Comparison of ENCODE assay signal across 8 cellular contexts in the genomic region with DNA sequence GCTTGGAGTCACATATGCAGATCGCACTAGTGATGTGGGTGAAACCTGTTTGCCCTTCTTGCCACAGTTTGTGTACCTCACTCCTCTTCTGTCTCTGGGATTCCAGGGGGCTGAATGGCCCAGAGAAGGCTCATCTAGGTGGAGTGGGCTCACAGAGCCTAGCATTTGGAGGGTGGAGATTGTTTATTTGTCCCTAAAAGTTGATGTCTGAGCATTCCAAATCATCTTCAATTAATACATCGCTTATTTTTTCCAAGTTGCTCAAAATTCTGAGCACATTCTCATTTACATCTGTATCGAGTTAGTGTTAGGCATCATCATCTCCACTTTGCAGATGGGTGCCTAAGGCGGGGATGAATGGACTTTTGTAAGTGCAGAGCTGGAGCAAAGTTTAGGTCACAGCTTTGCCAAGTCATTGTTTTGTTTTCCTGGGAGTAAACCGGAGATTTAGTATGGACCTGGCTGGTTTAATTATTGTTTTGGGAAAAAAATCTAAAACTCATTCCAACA. TPM values are rescaled to one million over a fixed set of nuclear protein-coding genes. Genes with fewer than 3 reads are reported as not detected.
A peak's percentile ranks its signal among the peaks of the same experiment; 100 is the strongest.
DNase-seq lines count a peak whose midpoint lies in the region; ATAC-seq, FAIRE-seq and TF ChIP-seq lines count a peak whose summit lies in the region.
"Had no signal": no experiment of that assay in that cellular context is flagged by ENCODE, and none has a peak within 500 bp of the region (broad histone marks: within the 10 kb centered on the region; RNA-seq: fewer than 3 reads in every experiment).

No MANE protein-coding gene starts in this region.

- H3K36me3 ChIP-seq in keratinocyte (ENCODE audit: control insufficient read depth in 2 of 2, extremely low read depth in 1 of 2, insufficient read depth in 2 of 2, low read length in 2 of 2), result no peaks in the 10 kb centered on the region
- no peaks in the 10 kb centered on the region for H3K36me3 ChIP-seq in stomach

- H3K9me3 ChIP-seq in keratinocyte (ENCODE audit: control insufficient read depth, low read depth, low read length) (no peaks in the 10 kb centered on the region), stomach (no peaks in the 10 kb centered on the region)

- H3K27me3 Mint-ChIP-seq in HFFc6 (ENCODE audit: insufficient read depth), result no peaks in the 10 kb centered on the region; the same call in 1 of the 2 replicates
- H3K27me3 Mint-ChIP-seq in activated naive CD8-positive, alpha-beta T cell treated with anti-CD3 and anti-CD28 coated beads, Interleukin-2, amount 50 U/mL, for 24 hours, result no peaks in the 10 kb centered on the region

- H3K4me2 ChIP-seq in keratinocyte (ENCODE audit: control insufficient read depth, extremely low read depth, insufficient read depth, low read depth, low read length), result peak overlapping the region; percentile 79

- TF ChIP-seq POLR2A in stomach (IDR thresholded peaks at IDR 0.05), result no peak

- dilution Hi-C loops in keratinocyte (cut with MboI; ENCODE audit: extremely low pct_ligation_motif_present, low sequenced_read_pairs), result no loop called here

- H3K27me3 ChIP-seq in keratinocyte (ENCODE audit: control insufficient read depth, extremely low read depth, insufficient read depth, low read length) (no peaks in the 10 kb centered on the region), stomach (no peaks in the 10 kb centered on the region)

- peak overlapping the region in 2 of 3 experiments; percentile 36 to 51 for H3K4me3 ChIP-seq in keratinocyte (ENCODE audit: control insufficient read depth in 2 of 3, extremely low read depth in 1 of 3, insufficient read depth in 2 of 3, low read depth in 1 of 3, low read length in 3 of 3)
- H3K4me3 ChIP-seq in stomach, result peak overlapping the region; percentile 60 to 72 (median 68)

- H4K20me1 ChIP-seq in keratinocyte (ENCODE audit: control insufficient read depth, extremely low read depth, insufficient read depth, low read length), result no peaks in the 10 kb centered on the region

- ATAC-seq in activated naive CD8-positive, alpha-beta T cell treated with anti-CD3 and anti-CD28 coated beads, Interleukin-2, amount 50 U/mL, for 24 hours, result no peak

- FAIRE-seq in keratinocyte (lab: Jason Lieb, UNC), result no peak
- no peak for FAIRE-seq in D721Med (lab: Jason Lieb, UNC)

- peak overlapping the region; percentile 99 for H3K27ac Mint-ChIP-seq in HFFc6
- H3K27ac Mint-ChIP-seq in activated naive CD8-positive, alpha-beta T cell treated with anti-CD3 and anti-CD28 coated beads, Interleukin-2, amount 50 U/mL, for 24 hours, result peak overlapping the region; percentile 2

- H3K27ac ChIP-seq in keratinocyte (ENCODE audit: control insufficient read depth, insufficient read depth, low read length) (no peak overlapping the region), stomach (peak overlapping the region in 4 of 5 donors; percentile 89 to 97 (median 94))

- H3K4me1 ChIP-seq in keratinocyte (ENCODE audit: control insufficient read depth, extremely low read depth, insufficient read depth, low read length), result peaks cover 23% of the 10 kb centered on the region
- peaks cover 35 to 80% (median 65%) of the 10 kb centered on the region in 4 donors for H3K4me1 ChIP-seq in stomach

- 28 to 32% (median 32%) methylated on average over 5 of the region's 5 CpGs for WGBS in stomach, 5 donors

- peaks cover 69% of the 10 kb centered on the region for H3K4me1 Mint-ChIP-seq in HFFc6 (ENCODE audit: low read depth)
- H3K4me1 Mint-ChIP-seq in activated naive CD8-positive, alpha-beta T cell treated with anti-CD3 and anti-CD28 coated beads, Interleukin-2, amount 50 U/mL, for 24 hours, result peaks cover 41% of the 10 kb centered on the region

- TF ChIP-seq EP300 in stomach (IDR thresholded peaks at IDR 0.05), result no peak

- DNase-seq in HFFc6, result peak; percentile 46
- no peak for DNase-seq in activated naive CD8-positive, alpha-beta T cell treated with anti-CD3 and anti-CD28 coated beads, Interleukin-2, amount 50 U/mL, for 24 hours
- DNase-seq in keratinocyte (ENCODE audit: low read depth, low spot score), result no peak
- no peak for DNase-seq in stomach
- DNase-seq in stimulated activated CD4-positive, alpha-beta T cell treated with anti-CD3 and anti-CD28 coated beads, Interleukin-12 subunit alpha, Interleukin-12 subunit beta, amount 100 ng/mL, for 4 hours, result no peak
- DNase-seq in D721Med (ENCODE audit: insufficient read length, low spot score), result no peak
- DNase-seq in RPMI8226, result no peak

- H2AFZ ChIP-seq in keratinocyte (ENCODE audit: control insufficient read depth, low read length), result no peak overlapping the region

- H3K79me2 ChIP-seq in keratinocyte (ENCODE audit: control insufficient read depth, insufficient read depth, low read length), result peaks cover 61% of the 10 kb centered on the region

- H3K9ac ChIP-seq in keratinocyte (ENCODE audit: control insufficient read depth, extremely low read depth, insufficient read depth, low read length), result no peak overlapping the region

- TF ChIP-seq CTCF in HFFc6 (IDR thresholded peaks at IDR 0.05) (no peak), keratinocyte (optimal IDR thresholded peaks at IDR 0.05 in 1 of 3, IDR thresholded peaks at IDR 0.05 in 1 of 3, conservative IDR thresholded peaks at IDR 0.05 in 1 of 3; ENCODE audit: extremely low read depth in 1 of 3, insufficient read depth in 2 of 3, low read length in 3 of 3) (no peak), stomach (IDR thresholded peaks at IDR 0.05) (no peak), D721Med (IDR thresholded peaks at IDR 0.05; ENCODE audit: insufficient read depth, missing control alignments) (no peak)

- H3K9me3 Mint-ChIP-seq in HFFc6, result no peaks in the 10 kb centered on the region
- H3K9me3 Mint-ChIP-seq in activated naive CD8-positive, alpha-beta T cell treated with anti-CD3 and anti-CD28 coated beads, Interleukin-2, amount 50 U/mL, for 24 hours, result no peaks in the 10 kb centered on the region

- intact Hi-C loops in stomach (cut with DNase I; ENCODE audit: low total_unique reads), result loop anchor here (10.0 kb wide), 1 partner anchor 122 kb away; no protein-coding TSS in a partner anchor

- H3K4me3 Mint-ChIP-seq in HFFc6, result peak overlapping the region; percentile 97
- peak overlapping the region; percentile 55 for H3K4me3 Mint-ChIP-seq in activated naive CD8-positive, alpha-beta T cell treated with anti-CD3 and anti-CD28 coated beads, Interleukin-2, amount 50 U/mL, for 24 hours

- H3K9me1 ChIP-seq in keratinocyte (ENCODE audit: control insufficient read depth, extremely low read depth, insufficient read depth, low read length), result no peaks in the 10 kb centered on the region

- peaks cover 14% of the 10 kb centered on the region; the same call in 1 of the 2 replicates for H3K36me3 Mint-ChIP-seq in HFFc6 (ENCODE audit: low read depth)
- peaks cover 7% of the 10 kb centered on the region for H3K36me3 Mint-ChIP-seq in activated naive CD8-positive, alpha-beta T cell treated with anti-CD3 and anti-CD28 coated beads, Interleukin-2, amount 50 U/mL, for 24 hours (ENCODE audit: low read depth)

RNA-seq across cellular contexts. Expression of gene ABL1, which starts 2.0 kb away (rescaled TPM):
- total RNA-seq in HFFc6 (2021; fragmentation: NEBNext Ultra II Directional; extraction: Animal tissue kit (Norgen Biotek cat#: 25700)), result 10 to 100 TPM; 56.0 to 63.5 (median 62.8) TPM
- polyA plus RNA-seq in keratinocyte (13.8 to 20.3 TPM (median 17.0 TPM) in 3 replicates), stomach (10 to 100 TPM; 19.0 to 34.2 (median 31.0) TPM)
- 4.4 TPM for polyA plus RNA-seq in keratinocyte (2011; ENCODE audit: low read depth)
- polyA plus RNA-seq in keratinocyte (2011; cell fraction: cytosol; rRNA removed), result 18.5 and 19.7 TPM in 2 replicates
- 32.4 and 44.0 TPM in 2 replicates for polyA plus RNA-seq in keratinocyte (2011; cell fraction: nucleus; rRNA removed)
- 13.8 and 31.5 TPM in 2 replicates for polyA plus RNA-seq in keratinocyte (2012; ENCODE audit: low replicate concordance)
- 32.8 to 61.8 TPM (median 37.2 TPM) in 3 replicates for polyA minus RNA-seq in keratinocyte
- polyA minus RNA-seq in keratinocyte (2011; cell fraction: cytosol; rRNA and poly(A)+ RNA removed), result 35.9 TPM
- polyA minus RNA-seq in keratinocyte (2011; cell fraction: nucleus; rRNA and poly(A)+ RNA removed), result 34.1 and 59.8 TPM in 2 replicates
- total RNA-seq in stomach, result 10 to 100 TPM; 36.2 to 95.9 (median 61.4) TPM

RNA-seq across cellular contexts. Expression of gene QRFP, which starts 59.6 kb away (rescaled TPM):
- not detected for total RNA-seq in HFFc6 (2021; fragmentation: NEBNext Ultra II Directional; extraction: Animal tissue kit (Norgen Biotek cat#: 25700))
- polyA plus RNA-seq in keratinocyte, result not detected in 3 replicates
- polyA plus RNA-seq in keratinocyte (2011; ENCODE audit: low read depth), result not detected
- not detected in 2 replicates for polyA plus RNA-seq in keratinocyte (2011; cell fraction: cytosol; rRNA removed)
- not detected in 2 replicates for polyA plus RNA-seq in keratinocyte (2011; cell fraction: nucleus; rRNA removed)
- 0.10 and 0.18 TPM in 2 replicates for polyA plus RNA-seq in keratinocyte (2012; ENCODE audit: low replicate concordance)
- not detected in 3 replicates for polyA minus RNA-seq in keratinocyte
- polyA minus RNA-seq in keratinocyte (2011; cell fraction: cytosol; rRNA and poly(A)+ RNA removed), result not detected
- polyA minus RNA-seq in keratinocyte (2011; cell fraction: nucleus; rRNA and poly(A)+ RNA removed), result not detected in 2 replicates
- not detected for total RNA-seq in stomach
- polyA plus RNA-seq in stomach, result not detected
- total RNA-seq: posterior vena cava had no signal
